Comparison of ENCODE assay signal across 13 cellular contexts in the genomic region with DNA sequence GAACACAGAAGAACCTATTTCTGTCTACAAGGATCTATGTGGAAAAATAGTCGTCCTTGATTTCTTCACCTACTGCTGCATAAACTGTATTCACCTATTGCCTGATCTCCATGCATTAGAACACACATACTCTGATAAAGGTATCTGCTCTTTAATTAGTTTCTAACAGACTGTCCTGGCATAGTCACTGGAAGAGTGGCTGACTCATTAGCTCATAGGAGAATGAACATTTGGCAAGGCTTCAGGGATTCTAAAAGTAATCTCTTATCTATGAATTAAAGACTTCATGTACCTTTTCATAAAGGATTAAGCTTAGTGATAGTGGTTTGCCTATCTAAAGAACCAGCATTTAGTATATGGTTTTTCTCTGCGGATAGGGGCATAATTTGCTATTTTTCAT. TPM values are rescaled to one million over a fixed set of nuclear protein-coding genes. Genes with fewer than 3 reads are reported as not detected.
DNase-seq lines count a peak whose midpoint lies in the region; ATAC-seq, FAIRE-seq and TF ChIP-seq lines count a peak whose summit lies in the region.
"Had no signal": no experiment of that assay in that cellular context is flagged by ENCODE, and none has a peak within 500 bp of the region (broad histone marks: within the 10 kb centered on the region; RNA-seq: fewer than 3 reads in every experiment).

No MANE protein-coding gene starts in this region.

- POLR2A ChIA-PET in OCI-LY7 (lab: Charles Lee) = interaction anchor here (0.6 to 1.4 kb wide), 7 partner anchors 9 to 210 kb away, joined by 3 to 6 read pairs (median 3); no protein-coding TSS in a partner anchor

- BruUV-seq in OCI-LY7 (replicated peaks; lab: Mats Ljungman, UMichigan) = no TSS peak

- H3K9me2 ChIP-seq in OCI-LY7 (ENCODE audit: insufficient read depth, low read length) = no peaks in the 10 kb centered on the region

- 0 out of 2 replicates have a peak, but pooled peaks cover 24% of the 10 kb centered on the region for H4K20me1 ChIP-seq in OCI-LY7 (ENCODE audit: insufficient read depth, low read length)

- H3K4me2 ChIP-seq in OCI-LY7 (ENCODE audit: low read length) = peak overlapping the region; percentile 98

- peaks cover 88% of the 10 kb centered on the region for H3K79me2 ChIP-seq in OCI-LY7 (ENCODE audit: insufficient read depth, low read depth, low read length)

- H2AFZ ChIP-seq in OCI-LY7 (ENCODE audit: low read length) = no peak overlapping the region

- peak overlapping the region; percentile 15 for H3K27ac ChIP-seq in OCI-LY7 (ENCODE audit: low read depth, low read length, poor library complexity, severe bottlenecking)
- no peak overlapping the region for H3K27ac ChIP-seq in pancreas
- no peak overlapping the region for H3K27ac ChIP-seq in suprapubic skin

- intact Hi-C loops in OCI-LY7 (cut with micrococcal nuclease; ENCODE audit: unreplicated experiment) = loop anchor here (5.0 to 10.0 kb wide), 4 partner anchors 169 to 666 kb away; a partner anchor contains a TSS
- intact Hi-C loops in pancreas (cut with DNase I) = no loop called here

- no peak for TF ChIP-seq POLR2A in suprapubic skin (IDR thresholded peaks at IDR 0.05)

- CTCF ChIA-PET in OCI-LY7 (lab: Charles Lee; ENCODE audit: unreplicated experiment) = no interaction called here

- H3K4me1 ChIP-seq in OCI-LY7 (ENCODE audit: insufficient read depth, low read length, poor library complexity, severe bottlenecking) = peaks cover 31% of the 10 kb centered on the region
- peaks cover 17 to 33% (median 25%) of the 10 kb centered on the region in 3 donors for H3K4me1 ChIP-seq in pancreas
- H3K4me1 ChIP-seq in suprapubic skin = peaks cover 28% of the 10 kb centered on the region

- H3K36me3 ChIP-seq in OCI-LY7 (ENCODE audit: insufficient read depth, low read length) (peaks cover 60% of the 10 kb centered on the region), pancreas (peaks cover 0 to 16% (median 0%) of the 10 kb centered on the region in 3 donors), suprapubic skin (peaks cover 30% of the 10 kb centered on the region)

- H3K27me3 ChIP-seq in pancreas = no peaks in the 10 kb centered on the region
- no peaks in the 10 kb centered on the region for H3K27me3 ChIP-seq in suprapubic skin
- H3K27me3 ChIP-seq: MG63 had no signal

- 48 to 55% methylated on average over 2 of the region's 2 CpGs for WGBS in pancreas, 2 donors
- 66% methylated on average over 2 of the region's 2 CpGs for WGBS in suprapubic skin

- TF ChIP-seq CTCF in OCI-LY7 (conservative IDR thresholded peaks at IDR 0.05; ENCODE audit: low read length) (no peak), cardiac fibroblast (IDR thresholded peaks at IDR 0.05; ENCODE audit: low read depth, low read length) (no peak), pancreas (IDR thresholded peaks at IDR 0.05) (no peak), suprapubic skin (IDR thresholded peaks at IDR 0.05) (no peak)

- peaks cover 12% of the 10 kb centered on the region; the same call in 1 of the 2 replicates for H3K9me3 ChIP-seq in OCI-LY7 (ENCODE audit: low read length)
- H3K9me3 ChIP-seq in pancreas = no peaks in the 10 kb centered on the region
- no peaks in the 10 kb centered on the region for H3K9me3 ChIP-seq in suprapubic skin
- H3K9me3 ChIP-seq: MG63 had no signal

- FAIRE-seq in GM19239 (lab: Jason Lieb, UNC) = peak; percentile 56
- no peak for FAIRE-seq in pancreas (lab: Jason Lieb, UNC)
- FAIRE-seq: kidney had no signal

- no peak for ATAC-seq in pancreas
- no peak for ATAC-seq in GM18517 (IDR thresholded peaks at IDR 0.05; ENCODE audit: unreplicated experiment)
- ATAC-seq: sciatic nerve had no signal

- no peak for DNase-seq in GM19239 (ENCODE audit: insufficient read length, low spot score)
- no peak for DNase-seq in OCI-LY7 (ENCODE audit: low spot score)
- peak; percentile 22 to 37 for DNase-seq in cardiac fibroblast (ENCODE audit: low read depth in 2 of 2)
- peak; percentile 57 to 69 for DNase-seq in lung microvascular endothelial cell (ENCODE audit: low read depth in 2 of 2)
- no peak for DNase-seq in pancreas
- no peak for DNase-seq in cortex of kidney (lab: John Stamatoyannopoulos, UW)
- no peak for DNase-seq in suprapubic skin (ENCODE audit: low spot score in 2 of 2)
- DNase-seq: kidney; MG63; naive B cell; stimulated activated naive CD4-positive, alpha-beta T cell had no signal

- no peak for TF ChIP-seq EP300 in suprapubic skin (IDR thresholded peaks at IDR 0.05)

- H3K4me3 ChIP-seq in OCI-LY7 (ENCODE audit: low read depth, low read length, poor library complexity, severe bottlenecking) = peak overlapping the region; percentile 98
- H3K4me3 ChIP-seq in cardiac fibroblast (replicated peaks in 1 of 2; ENCODE audit: low read depth in 2 of 2, low read length in 2 of 2) = no peak overlapping the region
- no peak overlapping the region for H3K4me3 ChIP-seq in pancreas
- H3K4me3 ChIP-seq in suprapubic skin = no peak overlapping the region
- H3K4me3 ChIP-seq: MG63 had no signal

RNA-seq across cellular contexts. Expression of a gene that starts 4.1 kb away (rescaled TPM):
- total RNA-seq in OCI-LY7 (2014; rRNA removed; shearing (Covaris generic)) = 28.6 and 64.1 TPM in 2 replicates
- total RNA-seq in OCI-LY7 (2022) (44.5 and 49.0 TPM in 2 replicates), lung microvascular endothelial cell (7.8 and 14.5 TPM in 2 replicates), pancreas (10 to 100 TPM; 15.8 to 24.0 (median 19.5) TPM), suprapubic skin (10 to 100 TPM; 35.3 to 49.6 (median 42.3) TPM)
- 1 to 10 TPM; 4.3 to 6.4 TPM for polyA plus RNA-seq in pancreas

RNA-seq across cellular contexts. Expression of a gene that starts 4.7 kb away (rescaled TPM):
- total RNA-seq in OCI-LY7 (2014; rRNA removed; shearing (Covaris generic)) = 11.5 and 12.3 TPM in 2 replicates
- 18.1 and 18.4 TPM in 2 replicates for total RNA-seq in OCI-LY7 (2022)
- total RNA-seq in lung microvascular endothelial cell = 4.8 and 6.0 TPM in 2 replicates
- 1 to 10 TPM; 3.3 to 5.7 (median 4.7) TPM for total RNA-seq in pancreas
- polyA plus RNA-seq in pancreas = 1 to 10 TPM; 2.4 to 4.0 TPM
- 1 to 10 TPM; 3.6 to 5.2 (median 4.2) TPM for total RNA-seq in suprapubic skin

Comparison
In these comparisons a context has a peak if more than half of its experiments do, and no peak if none do; other contexts are left out.
1. DNase-seq: peak in cardiac fibroblast (2 of 2) and lung microvascular endothelial cell (2 of 2); none in GM19239 (single experiment), OCI-LY7 (single experiment), pancreas (0 of 6), cortex of kidney (single experiment) and suprapubic skin (0 of 2).